Comparison of ENCODE assay signal across 9 cellular contexts in genomic region chr22:36886016-36886415, GRCh38. TPM values are rescaled to one million over a fixed set of nuclear protein-coding genes. Genes with fewer than 3 reads are reported as not detected.
"Had no signal": no experiment of that assay in that cellular context is flagged by ENCODE, and none has a peak within 500 bp of the region (broad histone marks: within the 10 kb centered on the region; RNA-seq: fewer than 3 reads in every experiment).

No MANE protein-coding gene starts in this region.

- H2AFZ ChIP-seq: GM23338 had no signal

- H3K4me3 ChIP-seq: GM23338, K562 had no signal

- FAIRE-seq: H1, H54, HTR-8/SVneo, K562 had no signal

- ATAC-seq: K562 had no signal

- H3K4me2 ChIP-seq: GM23338 had no signal

- H3K27ac Mint-ChIP-seq: GM23338, H9 had no signal

- DNase-seq: HCEC 1CT, IMR-90 had no signal

- H3K4me3 Mint-ChIP-seq: GM23338, H9 had no signal

RNA-seq across cellular contexts. Expression of gene NCF4, which starts 25.2 kb away (rescaled TPM):
- total RNA-seq: GM23338, H1, H9, HT-29, IMR-90 had no signal
- polyA plus RNA-seq: GM23338, IMR-90 had no signal

RNA-seq across cellular contexts. Expression of gene CSF2RB, which starts 27.4 kb away (rescaled TPM):
- total RNA-seq: GM23338, H1, H9, HT-29, IMR-90 had no signal
- polyA plus RNA-seq: GM23338, H1, IMR-90 had no signal
